Comparison of ENCODE assay signal across 10 cellular contexts in genomic region chr16:17368951-17369350, GRCh38.
DNase-seq lines count a peak whose midpoint lies in the region; ATAC-seq and TF ChIP-seq lines count a peak whose summit lies in the region.
"Had no signal": no experiment of that assay in that cellular context is flagged by ENCODE, and none has a peak within 500 bp of the region (broad histone marks: within the 10 kb centered on the region; RNA-seq: fewer than 3 reads in every experiment).

No MANE protein-coding gene starts in this region.

- H3K4me1 Mint-ChIP-seq in GM23338 = peaks cover 75% of the 10 kb centered on the region
- H3K4me1 Mint-ChIP-seq in effector memory CD8-positive, alpha-beta T cell (ENCODE audit: low read depth in 2 of 2) = peaks cover 76 to 89% of the 10 kb centered on the region in 2 donors

- no peak for TF ChIP-seq CTCF in GM23338 (conservative IDR thresholded peaks at IDR 0.05; ENCODE audit: low read depth in 2 of 2)
- no peak for TF ChIP-seq CTCF in SU-DHL-6 (IDR thresholded peaks at IDR 0.05; ENCODE audit: insufficient read depth, low read length, poor library complexity, severe bottlenecking)
- no peak for TF ChIP-seq CTCF in heart left ventricle (IDR thresholded peaks at IDR 0.05)

- H3F3A ChIP-seq in GM23338 (replicated peaks; ENCODE audit: low read depth) = 0 out of 2 replicates have a peak, but pooled peaks cover 2% of the 10 kb centered on the region
- peaks cover 35% of the 10 kb centered on the region for H3F3A ChIP-seq in SU-DHL-6 (ENCODE audit: insufficient read depth)

- 0 out of 2 replicates have a peak, but pooled peaks cover 4% of the 10 kb centered on the region for H3K9me2 ChIP-seq in GM23338 (ENCODE audit: insufficient read depth)
- H3K9me2 ChIP-seq in SU-DHL-6 (replicated peaks; ENCODE audit: insufficient read depth, low read length) = no peaks in the 10 kb centered on the region

- H3K36me3 ChIP-seq in GM23338 (ENCODE audit: insufficient read depth) (no peaks in the 10 kb centered on the region), SU-DHL-6 (ENCODE audit: low read length) (no peaks in the 10 kb centered on the region), heart left ventricle (no peaks in the 10 kb centered on the region)

- TF ChIP-seq POLR2A in heart left ventricle (IDR thresholded peaks at IDR 0.05) = no peak

- no peaks in the 10 kb centered on the region for H3K27me3 ChIP-seq in GM23338 (ENCODE audit: insufficient read depth)
- H3K27me3 ChIP-seq in SU-DHL-6 (ENCODE audit: low read length) = no peaks in the 10 kb centered on the region
- H3K27me3 ChIP-seq in heart left ventricle = no peaks in the 10 kb centered on the region

- no peak overlapping the region for H3K27ac Mint-ChIP-seq in GM23338
- H3K27ac Mint-ChIP-seq in effector memory CD8-positive, alpha-beta T cell = peak overlapping the region; percentile 97 to 99

- H3K4me3 ChIP-seq in GM23338 (no peak overlapping the region), SU-DHL-6 (ENCODE audit: insufficient read depth, low read length, poor library complexity, severe bottlenecking) (peak overlapping the region; percentile 3), heart left ventricle (peak overlapping the region in 1 of 12 donors; percentile 44)
- H3K4me3 ChIP-seq: coronary artery had no signal

- peaks cover 8% of the 10 kb centered on the region for H3K27me3 Mint-ChIP-seq in GM23338 (ENCODE audit: insufficient read depth, low read depth, poor library complexity)
- no peaks in the 10 kb centered on the region for H3K27me3 Mint-ChIP-seq in effector memory CD8-positive, alpha-beta T cell

- H3K36me3 Mint-ChIP-seq in GM23338 (ENCODE audit: low read depth) = no peaks in the 10 kb centered on the region
- H3K36me3 Mint-ChIP-seq in effector memory CD8-positive, alpha-beta T cell (ENCODE audit: insufficient read depth) = peaks cover 24% of the 10 kb centered on the region

- H2AFZ ChIP-seq in GM23338 (no peak overlapping the region), SU-DHL-6 (ENCODE audit: low read depth, low read length, severe bottlenecking) (no peak overlapping the region)

- H3K4me1 ChIP-seq in GM23338 (ENCODE audit: insufficient read depth) = peaks cover 55% of the 10 kb centered on the region
- H3K4me1 ChIP-seq in heart left ventricle = peaks cover 0 to 83% (median 21%) of the 10 kb centered on the region in 12 donors

- peaks cover 71% of the 10 kb centered on the region for H3K79me2 ChIP-seq in GM23338 (replicated peaks; ENCODE audit: insufficient read depth)
- H3K79me2 ChIP-seq in SU-DHL-6 (ENCODE audit: insufficient read depth, low read length) = peaks cover 18% of the 10 kb centered on the region

- intact Hi-C loops in heart left ventricle (cut with DNase I) = no loop called here

- no peak overlapping the region for H3K4me3 Mint-ChIP-seq in GM23338
- H3K4me3 Mint-ChIP-seq in effector memory CD8-positive, alpha-beta T cell = peak overlapping the region; percentile 79 to 87

- H3K9ac ChIP-seq in SU-DHL-6 (ENCODE audit: low read length) = peak overlapping the region; percentile 43

- H3K27ac ChIP-seq in GM23338 (ENCODE audit: low read depth) = peak overlapping the region; percentile 22; the same call in 1 of the 2 replicates
- peak overlapping the region; percentile 94 for H3K27ac ChIP-seq in SU-DHL-6 (ENCODE audit: low read depth, low read length)
- H3K27ac ChIP-seq in heart left ventricle = peak overlapping the region in 2 of 12 donors; percentile 28 to 91
- H3K27ac ChIP-seq: RWPE1 had no signal

- 0 out of 2 replicates have a peak overlapping the region, but pooled peaks have one; percentile 45 for H3K4me2 ChIP-seq in GM23338
- peak overlapping the region; percentile 65 for H3K4me2 ChIP-seq in SU-DHL-6 (ENCODE audit: low read depth, low read length, poor library complexity, severe bottlenecking)

- H4K20me1 ChIP-seq in GM23338 (replicated peaks; ENCODE audit: insufficient read depth) (no peaks in the 10 kb centered on the region), SU-DHL-6 (ENCODE audit: low read depth, low read length) (no peaks in the 10 kb centered on the region)

- no peaks in the 10 kb centered on the region for H3K9me3 ChIP-seq in SU-DHL-6 (ENCODE audit: insufficient read depth, low read length)
- H3K9me3 ChIP-seq in heart left ventricle = no peaks in the 10 kb centered on the region

- DNase-seq in GM23338 (ENCODE audit: low spot score) = no peak
- peak in 1 of 3 experiments; percentile 16 for DNase-seq in effector memory CD8-positive, alpha-beta T cell
- peak in 4 of 6 experiments; percentile 35 to 85 (median 82) for DNase-seq in stimulated activated naive CD4-positive, alpha-beta T cell (lab: John Stamatoyannopoulos, UW)
- no peak for DNase-seq in NCI-H1048 (lab: John Stamatoyannopoulos, UW)
- no peak for DNase-seq in heart left ventricle
- DNase-seq: foreskin fibroblast had no signal

- 81 to 94% (median 88%) methylated on average over 5 of the region's 5 CpGs for WGBS in heart left ventricle, 4 donors

- H3K9me3 Mint-ChIP-seq in GM23338 = no peaks in the 10 kb centered on the region
- peaks cover 2 to 6% of the 10 kb centered on the region in 2 donors for H3K9me3 Mint-ChIP-seq in effector memory CD8-positive, alpha-beta T cell

- no peak for ATAC-seq in GM23338
- peak; percentile 33 for ATAC-seq in effector memory CD8-positive, alpha-beta T cell (replicated peaks)
- no peak for ATAC-seq in HG03095 (IDR thresholded peaks at IDR 0.05; ENCODE audit: unreplicated experiment)
- ATAC-seq in heart left ventricle = no peak

TF ChIP-seq in GM23338, 12 proteins besides CTCF, POLR2A, EP300 and RAD21 (continues in another document):
- no peak for TF ChIP-seq EZH2phosphoT487 (IDR thresholded peaks at IDR 0.05; ENCODE audit: unreplicated experiment)
- TF ChIP-seq ZNF462 (CRISPR knock-in tag; IDR thresholded peaks at IDR 0.05) = no peak
- no peak for TF ChIP-seq EZH2 (IDR thresholded peaks at IDR 0.05; ENCODE audit: low read depth, unreplicated experiment)
- no peak for TF ChIP-seq ETS1 (IDR thresholded peaks at IDR 0.05)

Comparison
In these comparisons a context has a peak if more than half of its experiments do, and no peak if none do; other contexts are left out.
1. DNase-seq: peak in stimulated activated naive CD4-positive, alpha-beta T cell (4 of 6); none in GM23338 (single experiment), NCI-H1048 (single experiment) and heart left ventricle (0 of 5).